ENCODE assay signal across 1 cellular context in genomic region chr3:73602171-73602570, GRCh38.
TF ChIP-seq lines count a peak whose summit lies in the region.

No MANE protein-coding gene starts in this region.

TF ChIP-seq in H1, 55 proteins besides CTCF, POLR2A, EP300 and RAD21 (continued from another document):
- TF ChIP-seq ATF3 (IDR thresholded peaks at IDR 0.05; ENCODE audit: insufficient read depth, low read depth, low read length): no peak
